In the genomic region with DNA sequence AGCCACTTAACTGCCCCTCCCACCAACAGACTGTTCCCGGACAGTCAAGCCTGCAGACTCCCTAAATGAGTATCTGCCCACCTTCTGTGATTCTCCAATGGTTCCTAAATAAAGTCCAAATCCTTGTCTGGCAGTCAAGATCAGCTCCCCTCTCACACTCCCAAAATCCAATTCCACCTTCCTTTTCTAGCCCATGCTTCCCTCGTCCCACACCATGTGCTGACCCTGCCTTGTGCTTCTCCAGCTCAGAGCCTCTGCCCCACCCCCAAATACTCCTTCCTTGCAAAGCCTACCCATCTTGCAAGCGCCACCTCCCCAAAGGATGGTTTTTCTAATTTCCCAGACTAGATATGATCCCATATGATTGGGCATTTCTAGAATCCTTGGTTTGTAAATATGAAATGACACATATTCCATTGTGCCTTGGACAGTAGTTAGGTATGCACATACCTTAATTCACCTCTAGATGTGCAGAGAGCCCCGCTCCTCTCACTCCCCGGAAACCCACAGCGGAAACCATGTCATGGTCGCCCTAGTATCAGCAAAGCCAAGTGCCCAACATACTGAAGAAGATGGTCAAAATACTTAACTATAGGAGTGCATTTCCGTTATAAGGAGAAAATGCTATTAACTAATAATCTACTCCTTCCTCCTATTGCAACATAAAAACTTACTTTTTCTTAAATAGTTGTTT, we compare ENCODE assay signal across 31 cellular contexts.
"Had no signal": no experiment of that assay in that cellular context is flagged by ENCODE, and none has a peak within 500 bp of the region (broad histone marks: within the 10 kb centered on the region; RNA-seq: fewer than 3 reads in every experiment).

No MANE protein-coding gene starts in this region.

- DNase-seq: activated B cell treated with CpG ODN at 0.5 μM for 24 hours; activated CD4-positive, alpha-beta T cell treated with anti-CD3 and anti-CD28 coated beads for 48 hours; activated CD4-positive, alpha-beta T cell treated with anti-CD3 and anti-CD28 coated beads, Interleukin-2, amount 50 U/mL, for 1 hour; activated CD4-positive, alpha-beta T cell treated with anti-CD3 and anti-CD28 coated beads, Interleukin-2, amount 50 U/mL, for 48 hours; activated CD8-positive, alpha-beta memory T cell treated with anti-CD3 and anti-CD28 coated beads for 24 hours; activated CD8-positive, alpha-beta T cell treated with anti-CD3 and anti-CD28 coated beads for 36 hours; activated effector memory CD4-positive, alpha-beta T cell treated with Interleukin-2 at 50 U/mL for 16 hours; activated gamma-delta T cell treated with Interleukin-2 at 50 U/mL for 16 hours; activated naive CD4-positive, alpha-beta T cell treated with anti-CD3 and anti-CD28 coated beads, Interleukin-2, amount 50 U/mL, for 16 hours; activated naive CD4-positive, alpha-beta T cell treated with Interleukin-2 at 50 U/mL for 16 hours; activated T-cell treated with anti-CD3 and anti-CD28 coated beads, Interleukin-2, amount 50 U/mL, for 4 hours; amygdala; aorta; central memory CD4-positive, alpha-beta T cell; cerebellar nuclear complex; colonic mucosa; effector memory CD4-positive, alpha-beta T cell; endodermal cell; foreskin keratinocyte; gastrocnemius medialis; glutamatergic neuron; heart left ventricle; T-helper 1 cell; T-helper 17 cell; T1000; WERI-Rb-1 had no signal

- H3K27ac ChIP-seq: breast epithelium, cardiac muscle cell, colonic mucosa, foreskin keratinocyte, gastrocnemius medialis, heart left ventricle, WERI-Rb-1 had no signal

- H3K9me3 ChIP-seq: breast epithelium, colonic mucosa, gastrocnemius medialis, heart left ventricle had no signal

- H3K36me3 ChIP-seq: breast epithelium, colonic mucosa, WERI-Rb-1 had no signal

- ATAC-seq: activated CD4-positive, CD25-positive, alpha-beta regulatory T cell treated with anti-CD3 and anti-CD28 coated beads, Interleukin-2, amount 50 U/mL, for 24 hours; activated CD8-positive, alpha-beta T cell treated with anti-CD3 and anti-CD28 coated beads for 36 hours; activated T-cell treated with anti-CD3 and anti-CD28 coated beads, Interleukin-2, amount 50 U/mL, for 4 hours; activated T-helper 17 cell treated with anti-CD3 and anti-CD28 coated beads, Interleukin-2, amount 50 U/mL, for 72 hours; esophagus mucosa; foreskin keratinocyte; gastrocnemius medialis; heart left ventricle; T-helper 17 cell had no signal

- H3K4me1 ChIP-seq: breast epithelium, colonic mucosa, gastrocnemius medialis, heart left ventricle had no signal

- H3K4me3 ChIP-seq: breast epithelium, cardiac muscle cell, colonic mucosa, gastrocnemius medialis, heart left ventricle had no signal

- H3K27me3 ChIP-seq: breast epithelium, cardiac muscle cell, colonic mucosa, foreskin keratinocyte, gastrocnemius medialis had no signal
